8 cellular contexts compared by ENCODE assay signal in the genomic region with DNA sequence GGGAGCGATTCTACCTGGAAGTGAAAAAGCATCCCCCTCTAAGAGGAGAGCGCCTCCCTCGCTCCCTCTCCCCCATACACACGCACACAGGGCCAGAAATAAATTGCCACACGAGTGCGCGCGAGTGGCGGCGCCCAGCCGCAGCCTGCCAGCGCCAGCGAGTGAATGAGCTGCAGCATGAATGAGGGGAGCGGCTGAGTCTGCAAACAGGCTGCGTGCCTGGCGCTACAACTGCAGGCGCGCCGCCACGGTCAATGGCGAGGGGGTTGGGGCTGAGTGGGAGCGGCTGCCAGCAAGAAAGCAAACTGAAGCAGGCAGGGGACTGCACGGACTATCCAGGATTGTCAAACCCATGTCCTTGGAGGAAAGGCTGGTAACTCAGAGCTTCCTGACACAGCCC. TPM values are rescaled to one million over a fixed set of nuclear protein-coding genes. Genes with fewer than 3 reads are reported as not detected.
A peak's percentile ranks its signal among the peaks of the same experiment; 100 is the strongest.
DNase-seq lines count a peak whose midpoint lies in the region; ATAC-seq lines count a peak whose summit lies in the region.

No MANE protein-coding gene starts in this region.

- peak overlapping the region; percentile 24 for H3K4me3 ChIP-seq in endocrine pancreas (ENCODE audit: control insufficient read depth, insufficient read depth, low read length)

- in situ Hi-C loops in G401 (cut with HindIII; ENCODE audit: low sequenced_read_pairs), result no loop called here

- no peak for ATAC-seq in GM19351 (IDR thresholded peaks at IDR 0.05; ENCODE audit: unreplicated experiment)
- ATAC-seq in HG03159 (IDR thresholded peaks at IDR 0.05; ENCODE audit: unreplicated experiment), result no peak
- ATAC-seq in HG02798 (IDR thresholded peaks at IDR 0.05; ENCODE audit: poor library complexity, unreplicated experiment), result no peak
- no peak for ATAC-seq in HG03571 (IDR thresholded peaks at IDR 0.05; ENCODE audit: unreplicated experiment)

- H3K4me1 ChIP-seq in endocrine pancreas (ENCODE audit: control insufficient read depth, insufficient read depth, low read length), result peaks cover 8% of the 10 kb centered on the region

- no peaks in the 10 kb centered on the region for H3K36me3 ChIP-seq in endocrine pancreas (ENCODE audit: control insufficient read depth, insufficient read depth, low read length)

- peak overlapping the region; percentile 2 for H3K9ac ChIP-seq in endocrine pancreas (ENCODE audit: control insufficient read depth, insufficient read depth, low read length)

- H3K9me3 ChIP-seq in endocrine pancreas (ENCODE audit: control insufficient read depth, low read length), result no peaks in the 10 kb centered on the region

- DNase-seq in G401 (ENCODE audit: low spot score) (peak; percentile 49), NCI-H510A (lab: John Stamatoyannopoulos, UW) (peak; percentile 19), midbrain (lab: John Stamatoyannopoulos, UW) (peak; percentile 67)

- no peaks in the 10 kb centered on the region for H3K27me3 ChIP-seq in endocrine pancreas (ENCODE audit: control insufficient read depth, insufficient read depth, low read length)

RNA-seq across cellular contexts. Expression of gene CAMK1G, which starts 2.2 kb away (rescaled TPM):
- 1.5 and 2.3 TPM in 2 replicates for total RNA-seq in G401 (2014; rRNA removed; shearing (Covaris generic))
